Comparison of ENCODE assay signal across 6 cellular contexts in genomic region chr1:243204336-243204735, GRCh38. TPM values are rescaled to one million over a fixed set of nuclear protein-coding genes. Genes with fewer than 3 reads are reported as not detected.
DNase-seq lines count a peak whose midpoint lies in the region; ATAC-seq, FAIRE-seq and TF ChIP-seq lines count a peak whose summit lies in the region.
"Not testable (repeated sequence)": the region's sequence is repeated elsewhere in the genome, so short reads cannot be mapped to it uniquely, and the experiment has no call there.

No MANE protein-coding gene starts in this region.

- peaks cover 41% of the 10 kb centered on the region for H3F3A ChIP-seq in SK-N-SH (replicated peaks; ENCODE audit: insufficient read depth)

- H2AFZ ChIP-seq in SK-N-SH (ENCODE audit: low read depth), result not testable (repeated sequence)

- TF ChIP-seq RAD21 in SK-N-SH (IDR thresholded peaks at IDR 0.05; ENCODE audit: low read length), result not testable (repeated sequence)

- intact Hi-C loops in pancreas (cut with DNase I), result not testable (repeated sequence)

- not testable (repeated sequence) for H3K27me3 Mint-ChIP-seq in chondrocyte (ENCODE audit: low read depth)

- DNase-seq in EH (ENCODE audit: low read depth) (peak; percentile 14), HCEC 1CT (peak; percentile 24)
- DNase-seq in SK-N-SH; chondrocyte (ENCODE audit: low spot score); cardiac muscle cell (ENCODE audit: low read depth in 1 of 2, low spot score in 1 of 2); pancreas: not testable (repeated sequence)

- H4K20me1 ChIP-seq in SK-N-SH (ENCODE audit: insufficient read depth), result not testable (repeated sequence)

- H3K27me3 ChIP-seq in SK-N-SH (ENCODE audit: insufficient read depth); cardiac muscle cell; pancreas: not testable (repeated sequence)

- not testable (repeated sequence) for TF ChIP-seq CTCF in SK-N-SH (IDR thresholded peaks at IDR 0.05); chondrocyte (IDR thresholded peaks at IDR 0.05); cardiac muscle cell (IDR thresholded peaks at IDR 0.05; ENCODE audit: low read depth, low read length); pancreas (IDR thresholded peaks at IDR 0.05)

- H3K27ac ChIP-seq in SK-N-SH (ENCODE audit: low read depth in 2 of 2, low read length in 1 of 2), result peak overlapping the region; percentile 47 to 81; a peak in 3 of 4 replicates
- peak overlapping the region; percentile 82 for H3K27ac ChIP-seq in cardiac muscle cell
- not testable (repeated sequence) for H3K27ac ChIP-seq in pancreas

- H3K36me3 ChIP-seq in SK-N-SH (replicated peaks in 1 of 2; ENCODE audit: control insufficient read depth in 1 of 2, insufficient read depth in 2 of 2, low read length in 1 of 2), result peaks cover 31 to 56% of the 10 kb centered on the region in 2 experiments
- H3K36me3 ChIP-seq in cardiac muscle cell, pancreas: not testable (repeated sequence)

- not testable (repeated sequence) for H3K9me2 ChIP-seq in SK-N-SH

- TF ChIP-seq EP300 in SK-N-SH (IDR thresholded peaks at IDR 0.05; ENCODE audit: borderline replicate concordance in 1 of 2, low read depth in 1 of 2, low read length in 1 of 2), result not testable (repeated sequence)

- H3K4me3 Mint-ChIP-seq in chondrocyte (ENCODE audit: unreplicated experiment), result not testable (repeated sequence)

- H3K4me2 ChIP-seq in SK-N-SH, result not testable (repeated sequence)

- not testable (repeated sequence) for ATAC-seq in pancreas

- H3K79me2 ChIP-seq in SK-N-SH (ENCODE audit: insufficient read depth), result peaks cover 51% of the 10 kb centered on the region

- peak overlapping the region; percentile 36; the same call in 1 of the 2 replicates for H3K9ac ChIP-seq in SK-N-SH

- not testable (repeated sequence) for H3K4me3 ChIP-seq in SK-N-SH (ENCODE audit: low read depth in 2 of 2, low read length in 1 of 2); cardiac muscle cell; pancreas

- POLR2A ChIA-PET in SK-N-SH (lab: Yijun Ruan, JAX), result not testable (repeated sequence)

- H3K9me3 Mint-ChIP-seq in chondrocyte (ENCODE audit: low read depth), result not testable (repeated sequence)

- FAIRE-seq in pancreas (lab: Jason Lieb, UNC), result peak; percentile 57

- 87% methylated on average over 1 of the region's 1 CpG for WGBS in SK-N-SH (ENCODE audit: low lambda C conversion rate)
- 94 to 98% methylated on average over 1 of the region's 1 CpG for WGBS in pancreas, 2 donors

- CTCF ChIA-PET in SK-N-SH (lab: Yijun Ruan, JAX), result not testable (repeated sequence)

- H3K9me3 ChIP-seq in SK-N-SH; cardiac muscle cell (ENCODE audit: low read depth); pancreas: not testable (repeated sequence)

- H3K4me1 ChIP-seq in SK-N-SH (ENCODE audit: control insufficient read depth in 1 of 2, insufficient read depth in 2 of 2, low read depth in 1 of 2, low read length in 1 of 2); cardiac muscle cell (ENCODE audit: low read depth); pancreas: not testable (repeated sequence)

- not testable (repeated sequence) for H3K36me3 Mint-ChIP-seq in chondrocyte (ENCODE audit: low read depth)

- H3K4me1 Mint-ChIP-seq in chondrocyte (ENCODE audit: low read depth), result peaks cover 30% of the 10 kb centered on the region

- peak overlapping the region; percentile 52 for H3K27ac Mint-ChIP-seq in chondrocyte (ENCODE audit: unreplicated experiment)

RNA-seq across cellular contexts. Expression of gene CEP170, which starts 50.7 kb away (rescaled TPM):
- 67.2 and 76.6 TPM in 2 replicates for polyA plus RNA-seq in SK-N-SH (2012; rRNA removed)
- 64.6 and 69.6 TPM in 2 replicates for polyA plus RNA-seq in SK-N-SH (2012; cell fraction: cytosol; rRNA removed)
- 100 and 203 TPM in 2 replicates for polyA plus RNA-seq in SK-N-SH (2012; cell fraction: nucleus; rRNA removed)
- total RNA-seq in chondrocyte, result 101 to 109 TPM (median 108 TPM) in 3 replicates
- 36.7 and 76.9 TPM in 2 replicates for total RNA-seq in cardiac muscle cell
- 45.9 and 50.2 TPM in 2 replicates for polyA plus RNA-seq in cardiac muscle cell
- total RNA-seq in pancreas, result 10 to 100 TPM in 2 of 6 donors, 1 to 10 TPM in 4; 5.0 to 27.4 (median 7.7) TPM
- polyA plus RNA-seq in pancreas, result 1 to 10 TPM; 5.0 to 5.8 TPM

RNA-seq across cellular contexts. Expression of gene SDCCAG8, which starts 51.5 kb away (rescaled TPM):
- polyA plus RNA-seq in SK-N-SH (2012; rRNA removed) (22.7 and 26.7 TPM in 2 replicates), cardiac muscle cell (38.5 and 58.6 TPM in 2 replicates), pancreas (10 to 100 TPM; 29.4 to 33.4 TPM)
- 31.4 and 34.9 TPM in 2 replicates for polyA plus RNA-seq in SK-N-SH (2012; cell fraction: cytosol; rRNA removed)
- polyA plus RNA-seq in SK-N-SH (2012; cell fraction: nucleus; rRNA removed), result 39.2 and 50.7 TPM in 2 replicates
- total RNA-seq in chondrocyte (19.8 to 26.5 TPM (median 24.9 TPM) in 3 replicates), cardiac muscle cell (23.3 and 23.8 TPM in 2 replicates), pancreas (10 to 100 TPM; 24.3 to 37.1 (median 28.2) TPM)
